In genomic region chr2:172219201-172219600, GRCh38 we compare ENCODE assay signal across 2 cellular contexts.
TF ChIP-seq lines count a peak whose summit lies in the region.

No MANE protein-coding gene starts in this region.

TF ChIP-seq in GM12878, 131 proteins besides CTCF, POLR2A, EP300 and RAD21 (continued from another document):
- TF ChIP-seq, protein P1, sequence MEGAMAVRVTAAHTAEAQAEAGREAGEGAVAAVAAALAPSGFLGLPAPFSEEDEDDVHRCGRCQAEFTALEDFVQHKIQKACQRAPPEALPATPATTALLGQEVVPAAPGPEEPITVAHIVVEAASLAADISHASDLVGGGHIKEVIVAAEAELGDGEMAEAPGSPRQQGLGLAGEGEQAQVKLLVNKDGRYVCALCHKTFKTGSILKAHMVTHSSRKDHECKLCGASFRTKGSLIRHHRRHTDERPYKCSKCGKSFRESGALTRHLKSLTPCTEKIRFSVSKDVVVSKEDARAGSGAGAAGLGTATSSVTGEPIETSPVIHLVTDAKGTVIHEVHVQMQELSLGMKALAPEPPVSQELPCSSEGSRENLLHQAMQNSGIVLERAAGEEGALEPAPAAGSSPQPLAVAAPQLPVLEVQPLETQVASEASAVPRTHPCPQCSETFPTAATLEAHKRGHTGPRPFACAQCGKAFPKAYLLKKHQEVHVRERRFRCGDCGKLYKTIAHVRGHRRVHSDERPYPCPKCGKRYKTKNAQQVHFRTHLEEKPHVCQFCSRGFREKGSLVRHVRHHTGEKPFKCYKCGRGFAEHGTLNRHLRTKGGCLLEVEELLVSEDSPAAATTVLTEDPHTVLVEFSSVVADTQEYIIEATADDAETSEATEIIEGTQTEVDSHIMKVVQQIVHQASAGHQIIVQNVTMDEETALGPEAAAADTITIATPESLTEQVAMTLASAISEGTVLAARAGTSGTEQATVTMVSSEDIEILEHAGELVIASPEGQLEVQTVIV (IDR thresholded peaks at IDR 0.05; ENCODE audit: borderline replicate concordance, partially characterized antibody), result no peak
- TF ChIP-seq BACH1 (IDR thresholded peaks at IDR 0.05; ENCODE audit: borderline replicate concordance) (peak; percentile 52; the same call in 1 of the 2 replicates), RELA (IDR thresholded peaks at IDR 0.05; ENCODE audit: borderline replicate concordance, partially characterized antibody) (no peak), IRF4 (IDR thresholded peaks at IDR 0.05; ENCODE audit: low read depth, low read length) (no peak)

TF ChIP-seq in SK-N-SH treated with all-trans-retinoic acid at 6 μM for 48 hours, 23 proteins besides CTCF, POLR2A, EP300 and RAD21 (continued from another document):
- TF ChIP-seq, protein P2, sequence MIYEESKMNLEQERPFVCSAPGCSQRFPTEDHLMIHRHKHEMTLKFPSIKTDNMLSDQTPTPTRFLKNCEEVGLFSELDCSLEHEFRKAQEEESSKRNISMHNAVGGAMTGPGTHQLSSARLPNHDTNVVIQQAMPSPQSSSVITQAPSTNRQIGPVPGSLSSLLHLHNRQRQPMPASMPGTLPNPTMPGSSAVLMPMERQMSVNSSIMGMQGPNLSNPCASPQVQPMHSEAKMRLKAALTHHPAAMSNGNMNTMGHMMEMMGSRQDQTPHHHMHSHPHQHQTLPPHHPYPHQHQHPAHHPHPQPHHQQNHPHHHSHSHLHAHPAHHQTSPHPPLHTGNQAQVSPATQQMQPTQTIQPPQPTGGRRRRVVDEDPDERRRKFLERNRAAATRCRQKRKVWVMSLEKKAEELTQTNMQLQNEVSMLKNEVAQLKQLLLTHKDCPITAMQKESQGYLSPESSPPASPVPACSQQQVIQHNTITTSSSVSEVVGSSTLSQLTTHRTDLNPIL (CRISPR knock-in tag; IDR thresholded peaks at IDR 0.05; ENCODE audit: low read depth), result no peak
- no peak for TF ChIP-seq GLIS3 (CRISPR knock-in tag; IDR thresholded peaks at IDR 0.05)
